1 cellular context compared by ENCODE assay signal in genomic region chr19:56917998-56918397, GRCh38.
TF ChIP-seq lines count a peak whose summit lies in the region.

No MANE protein-coding gene starts in this region.

TF ChIP-seq in HepG2, 621 proteins besides CTCF, POLR2A, EP300 and RAD21 (continued from another document and continues in another):
- TF ChIP-seq LBX2 (CRISPR knock-in tag; IDR thresholded peaks at IDR 0.05; ENCODE audit: borderline replicate concordance) (no peak), YY1 (IDR thresholded peaks at IDR 0.05; ENCODE audit: insufficient read depth, insufficient replicate concordance, low read depth, low read length) (no peak), ZFAT (CRISPR knock-in tag; conservative IDR thresholded peaks at IDR 0.05) (peak; percentile 79; the same call in 1 of the 2 replicates), POLR2AphosphoS5 (IDR thresholded peaks at IDR 0.05; ENCODE audit: low read depth, low read length) (peak; percentile 27; the same call in 1 of the 2 replicates), KAT7 (CRISPR knock-in tag; IDR thresholded peaks at IDR 0.05; ENCODE audit: borderline replicate concordance) (no peak), MIER3 (CRISPR knock-in tag; IDR thresholded peaks at IDR 0.05; ENCODE audit: borderline replicate concordance) (peak; percentile 32; the same call in 1 of the 2 replicates), GFI1 (CRISPR knock-in tag; IDR thresholded peaks at IDR 0.05; ENCODE audit: borderline replicate concordance) (peak; percentile 64; the same call in 1 of the 2 replicates), POGZ (CRISPR knock-in tag; IDR thresholded peaks at IDR 0.05) (0 out of 2 replicates have a peak, but pooled peaks have one; percentile 22), MEF2D (CRISPR knock-in tag; IDR thresholded peaks at IDR 0.05) (no peak), ZFP91 (CRISPR knock-in tag; IDR thresholded peaks at IDR 0.05; ENCODE audit: borderline replicate concordance) (no peak), HNRNPUL1 (IDR thresholded peaks at IDR 0.05; ENCODE audit: low read depth, low read length) (0 out of 2 replicates have a peak, but pooled peaks have one; percentile 11), BRD4 (CRISPR knock-in tag; IDR thresholded peaks at IDR 0.05) (0 out of 2 replicates have a peak, but pooled peaks have one; percentile 50), BCL3 (CRISPR knock-in tag; IDR thresholded peaks at IDR 0.05) (no peak), NR0B2 (CRISPR knock-in tag; IDR thresholded peaks at IDR 0.05) (no peak), FOXP1 (IDR thresholded peaks at IDR 0.05) (no peak), FOXP1 (CRISPR knock-in tag; IDR thresholded peaks at IDR 0.05) (peak; percentile 89), ZNF576 (CRISPR knock-in tag; IDR thresholded peaks at IDR 0.05) (no peak), ZNF766 (CRISPR knock-in tag; IDR thresholded peaks at IDR 0.05; ENCODE audit: borderline replicate concordance) (no peak), RFXANK (CRISPR knock-in tag; IDR thresholded peaks at IDR 0.05) (no peak), ZNF614 (CRISPR knock-in tag; IDR thresholded peaks at IDR 0.05; ENCODE audit: borderline replicate concordance) (no peak), ZSCAN9 (CRISPR knock-in tag; IDR thresholded peaks at IDR 0.05; ENCODE audit: borderline replicate concordance) (peak; percentile 13; the same call in 1 of the 2 replicates), SNAI1 (CRISPR knock-in tag; IDR thresholded peaks at IDR 0.05; ENCODE audit: borderline replicate concordance) (no peak), HDAC2 (CRISPR knock-in tag; IDR thresholded peaks at IDR 0.05) (peak; percentile 36; the same call in 1 of the 2 replicates), ZNF468 (CRISPR knock-in tag; IDR thresholded peaks at IDR 0.05) (no peak), DNMT1 (CRISPR knock-in tag; IDR thresholded peaks at IDR 0.05) (no peak), ELF1 (CRISPR knock-in tag; IDR thresholded peaks at IDR 0.05) (no peak), FOSL2 (CRISPR knock-in tag; IDR thresholded peaks at IDR 0.05) (peak; percentile 30; the same call in 1 of the 2 replicates), GABPA (IDR thresholded peaks at IDR 0.05; ENCODE audit: low read depth, low read length) (no peak), GABPA (CRISPR knock-in tag; IDR thresholded peaks at IDR 0.05; ENCODE audit: low read depth) (no peak), ZNF674 (CRISPR knock-in tag; IDR thresholded peaks at IDR 0.05; ENCODE audit: low read depth) (no peak), STAG1 (CRISPR knock-in tag; IDR thresholded peaks at IDR 0.05) (peak; percentile 50), SMC3 (IDR thresholded peaks at IDR 0.05; ENCODE audit: low read length) (peak; percentile 46; the same call in 1 of the 2 replicates), POLR2G (IDR thresholded peaks at IDR 0.05; ENCODE audit: low read depth, low read length) (peak; percentile 56; the same call in 1 of the 2 replicates), HOXA3 (CRISPR knock-in tag; IDR thresholded peaks at IDR 0.05) (peak; percentile 53), ZBTB1 (CRISPR knock-in tag; IDR thresholded peaks at IDR 0.05; ENCODE audit: borderline replicate concordance) (no peak), ZNF318 (CRISPR knock-in tag; IDR thresholded peaks at IDR 0.05) (no peak), RBFOX2 (IDR thresholded peaks at IDR 0.05; ENCODE audit: low read depth, low read length) (no peak), XBP1 (CRISPR knock-in tag; IDR thresholded peaks at IDR 0.05) (no peak), NFYB (CRISPR knock-in tag; IDR thresholded peaks at IDR 0.05) (no peak), ZMYM4 (CRISPR knock-in tag; IDR thresholded peaks at IDR 0.05) (no peak), FOXK2 (IDR thresholded peaks at IDR 0.05) (no peak), FOXO1 (CRISPR knock-in tag; IDR thresholded peaks at IDR 0.05) (peak; percentile 66), HOMEZ (CRISPR knock-in tag; IDR thresholded peaks at IDR 0.05; ENCODE audit: low read depth) (0 out of 2 replicates have a peak, but pooled peaks have one; percentile 27), HNRNPL (IDR thresholded peaks at IDR 0.05; ENCODE audit: low read depth, low read length) (0 out of 2 replicates have a peak, but pooled peaks have one; percentile 46), ZNF589 (CRISPR knock-in tag; conservative IDR thresholded peaks at IDR 0.05) (no peak), RARA (CRISPR knock-in tag; IDR thresholded peaks at IDR 0.05) (0 out of 2 replicates have a peak, but pooled peaks have one; percentile 30), KLF6 (CRISPR knock-in tag; IDR thresholded peaks at IDR 0.05) (no peak), FOXP4 (CRISPR knock-in tag; IDR thresholded peaks at IDR 0.05) (peak; percentile 79), NCOA2 (CRISPR knock-in tag; IDR thresholded peaks at IDR 0.05) (no peak), NFRKB (IDR thresholded peaks at IDR 0.05) (no peak), SIN3B (IDR thresholded peaks at IDR 0.05; ENCODE audit: low read length) (no peak), HIC2 (CRISPR knock-in tag; IDR thresholded peaks at IDR 0.05; ENCODE audit: low read depth) (0 out of 2 replicates have a peak, but pooled peaks have one; percentile 42), ZSCAN25 (CRISPR knock-in tag; IDR thresholded peaks at IDR 0.05) (no peak), CEBPG (CRISPR knock-in tag; IDR thresholded peaks at IDR 0.05) (peak; percentile 53)
